ENCODE assay signal across 15 cellular contexts in genomic region chr7:45181286-45181960, GRCh38. TPM values are rescaled to one million over a fixed set of nuclear protein-coding genes. Genes with fewer than 3 reads are reported as not detected.
"Had no signal": no experiment of that assay in that cellular context is flagged by ENCODE, and none has a peak within 500 bp of the region (broad histone marks: within the 10 kb centered on the region; RNA-seq: fewer than 3 reads in every experiment).

No MANE protein-coding gene starts in this region.

- H3K9me3 ChIP-seq: ascending aorta, breast epithelium, left lung, mucosa of descending colon, right atrium auricular region, stomach had no signal

- H3K4me1 ChIP-seq: ascending aorta, breast epithelium, right atrium auricular region, stomach had no signal

- DNase-seq: activated CD4-positive, alpha-beta T cell treated with anti-CD3 and anti-CD28 coated beads, Interleukin-2, amount 50 U/mL, for 4 hours; activated CD4-positive, CD25-positive, alpha-beta regulatory T cell; activated T-cell treated with anti-CD3 and anti-CD28 coated beads, Interleukin-2, amount 50 U/mL, for 48 hours; dermis blood vessel endothelial cell; mucosa of descending colon; naive thymus-derived CD4-positive, alpha-beta T cell; small intestine; stomach had no signal

- H3K36me3 ChIP-seq: ascending aorta, breast epithelium, right atrium auricular region, stomach had no signal

- H3K4me3 ChIP-seq: ascending aorta, breast epithelium, left lung, mucosa of descending colon, right atrium auricular region, stomach had no signal

- H3K27ac ChIP-seq: ascending aorta, breast epithelium, left lung, right atrium auricular region, stomach had no signal

- H3K27me3 ChIP-seq: ascending aorta, left lung, right atrium auricular region had no signal

RNA-seq across cellular contexts. Expression of gene RAMP3, which starts 23.8 kb away (rescaled TPM):
- total RNA-seq: epithelial cell of proximal tubule, progenitor cell of endocrine pancreas, SK-MEL-5 had no signal
- polyA plus RNA-seq: naive thymus-derived CD4-positive, alpha-beta T cell had no signal
